Comparison of ENCODE assay signal across 24 cellular contexts in the genomic region with DNA sequence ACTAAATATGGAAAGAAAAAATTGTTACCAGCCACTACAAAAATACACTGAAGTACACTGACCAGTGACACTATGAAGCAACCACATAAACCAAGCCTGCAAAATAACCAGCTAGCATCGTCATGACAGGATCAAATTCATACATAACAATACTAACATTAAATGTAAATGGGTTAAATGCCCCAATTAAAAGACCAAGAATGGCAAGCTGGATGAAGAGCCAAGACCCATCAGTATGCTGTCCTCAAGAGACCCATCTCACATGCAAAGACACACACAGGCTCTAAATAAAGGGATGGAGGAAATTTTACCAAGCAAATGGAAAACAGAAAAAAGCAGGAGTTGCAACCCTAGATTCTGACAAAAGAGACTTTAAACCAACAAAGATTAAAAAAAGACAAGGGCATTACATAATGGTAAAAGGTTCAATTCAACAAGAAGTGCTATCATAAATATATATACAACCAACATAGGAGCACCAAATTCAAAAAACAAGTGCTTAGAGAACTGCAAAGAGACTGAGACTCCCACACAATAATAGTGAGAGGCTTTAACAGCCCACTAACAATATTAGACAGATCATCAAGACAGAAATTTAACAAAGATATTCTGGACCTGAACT.
DNase-seq lines count a peak whose midpoint lies in the region; ATAC-seq and TF ChIP-seq lines count a peak whose summit lies in the region.
"Had no signal": no experiment of that assay in that cellular context is flagged by ENCODE, and none has a peak within 500 bp of the region (broad histone marks: within the 10 kb centered on the region; RNA-seq: fewer than 3 reads in every experiment).

No MANE protein-coding gene starts in this region.

- H3K27ac Mint-ChIP-seq in osteocyte (ENCODE audit: unreplicated experiment) = no peak overlapping the region
- H3K27ac Mint-ChIP-seq: CD4-positive, alpha-beta T cell had no signal

- H3K4me3 Mint-ChIP-seq in osteocyte (ENCODE audit: unreplicated experiment) = no peak overlapping the region
- H3K4me3 Mint-ChIP-seq: CD4-positive, alpha-beta T cell had no signal

- H3K36me3 ChIP-seq in adipocyte (ENCODE audit: control insufficient read depth, insufficient read depth, low read length, severe bottlenecking) = peaks cover 6% of the 10 kb centered on the region

- H3K9ac ChIP-seq in adipocyte (ENCODE audit: low read length) = no peak overlapping the region
- H3K9ac ChIP-seq: BLaER1 treated with 17β-estradiol and CSF1 and Interleukin-3, amounts not matched to agents 10 nM and 100 nM; KMS-11 had no signal

- H3K27me3 ChIP-seq in adipocyte (replicated peaks; ENCODE audit: control insufficient read depth, insufficient read depth, low read length) = no peaks in the 10 kb centered on the region
- H3K27me3 ChIP-seq: BLaER1 treated with 17β-estradiol and CSF1 and Interleukin-3, amounts not matched to agents 10 nM and 100 nM had no signal

- TF ChIP-seq CTCF in choroid plexus epithelial cell (conservative IDR thresholded peaks at IDR 0.05; ENCODE audit: low read depth, low read length) (no peak), fibroblast of villous mesenchyme (IDR thresholded peaks at IDR 0.05; ENCODE audit: insufficient read depth, low read depth, low read length) (no peak), osteocyte (IDR thresholded peaks at IDR 0.05) (no peak)

- peak overlapping the region; percentile 37 for H3K4me3 ChIP-seq in adipocyte (ENCODE audit: low read length)
- no peak overlapping the region for H3K4me3 ChIP-seq in choroid plexus epithelial cell (ENCODE audit: low read depth, low read length)
- H3K4me3 ChIP-seq in fibroblast of villous mesenchyme (ENCODE audit: low read depth, low read length) = no peak overlapping the region
- H3K4me3 ChIP-seq: BLaER1 treated with 17β-estradiol and CSF1 and Interleukin-3, amounts not matched to agents 10 nM and 100 nM; SK-N-MC had no signal

- H3K27me3 Mint-ChIP-seq in osteocyte (ENCODE audit: unreplicated experiment) = no peaks in the 10 kb centered on the region
- H3K27me3 Mint-ChIP-seq: CD4-positive, alpha-beta T cell had no signal

- H3K4me1 Mint-ChIP-seq in osteocyte (ENCODE audit: unreplicated experiment) = no peaks in the 10 kb centered on the region

- DNase-seq in adipocyte (ENCODE audit: low read depth) (no peak), choroid plexus epithelial cell (ENCODE audit: low read depth) (peak; percentile 41), fibroblast of gingiva (ENCODE audit: low read depth) (peak; percentile 8), fibroblast of villous mesenchyme (ENCODE audit: low read depth) (peak; percentile 19), MV-4-11 (lab: John Stamatoyannopoulos, UW) (no peak), osteocyte (ENCODE audit: extremely low spot score, unreplicated experiment) (no peak)
- DNase-seq: AML-193; CD4-positive, alpha-beta T cell; GOT3; HCEC 1CT; IMR-90; NCI-H1092; NCI-H1436; NCI-H187; NCI-H2171 treated with DMSO at 0.1 percent for 48 hours; NCI-H345; NCI-H510A treated with DMSO at 0.1 percent for 48 hours; NCI-H748 treated with DMSO at 0.1 percent for 48 hours; SIG-M5 had no signal

- H3K36me3 Mint-ChIP-seq in osteocyte (ENCODE audit: unreplicated experiment) = peaks cover 68% of the 10 kb centered on the region

- ATAC-seq in HG02623 (IDR thresholded peaks at IDR 0.05; ENCODE audit: unreplicated experiment) = no peak
- ATAC-seq in HG02852 (IDR thresholded peaks at IDR 0.05; ENCODE audit: unreplicated experiment) = no peak

- H3K4me1 ChIP-seq in adipocyte (ENCODE audit: control insufficient read depth, insufficient read depth, low read length) = no peaks in the 10 kb centered on the region
- H3K4me1 ChIP-seq: BLaER1 treated with 17β-estradiol and CSF1 and Interleukin-3, amounts not matched to agents 10 nM and 100 nM had no signal

- peaks cover 24% of the 10 kb centered on the region for H3K9me3 ChIP-seq in adipocyte (ENCODE audit: control insufficient read depth, low read length)

- peaks cover 34% of the 10 kb centered on the region for H3K9me3 Mint-ChIP-seq in osteocyte (ENCODE audit: unreplicated experiment)

Comparison
In these comparisons a context has a peak if more than half of its experiments do, and no peak if none do; other contexts are left out.
1. DNase-seq: peak in choroid plexus epithelial cell (single experiment), fibroblast of gingiva (single experiment) and fibroblast of villous mesenchyme (single experiment); none in adipocyte (single experiment), MV-4-11 (single experiment) and osteocyte (single experiment).